8 cellular contexts compared by ENCODE assay signal in the genomic region with DNA sequence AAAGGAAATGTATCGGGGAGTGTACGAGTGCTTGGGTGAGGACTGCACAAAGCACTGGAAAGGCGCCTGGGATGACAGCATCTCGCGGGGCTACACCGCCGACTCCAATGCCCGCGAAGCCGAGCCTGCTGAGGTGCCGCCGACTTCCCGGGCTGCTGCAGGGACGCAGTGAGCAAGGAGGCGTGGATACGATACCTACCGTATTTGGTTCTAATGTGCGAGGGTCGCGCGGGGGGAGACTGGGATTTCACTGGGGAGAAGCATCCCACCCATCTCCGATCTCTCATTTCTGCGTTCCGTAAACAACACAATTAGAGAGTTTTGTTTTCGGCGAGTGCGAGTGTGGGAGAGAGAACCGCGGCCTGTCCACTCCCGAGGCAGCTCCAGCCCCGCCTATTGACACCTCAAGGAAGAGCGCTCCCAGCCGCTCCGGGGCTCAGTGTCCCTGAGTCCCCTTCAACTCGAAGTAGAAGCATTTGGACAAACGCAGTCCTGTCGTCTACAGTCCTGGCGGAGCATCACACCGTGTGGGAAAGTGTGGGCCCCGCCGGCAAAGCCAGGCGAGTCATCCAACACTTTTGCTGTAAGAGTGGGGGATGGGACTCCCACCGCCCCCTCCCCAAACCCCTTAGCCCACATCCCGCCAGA. TPM values are rescaled to one million over a fixed set of nuclear protein-coding genes. Genes with fewer than 3 reads are reported as not detected.
A peak's percentile ranks its signal among the peaks of the same experiment; 100 is the strongest.
DNase-seq lines count a peak whose midpoint lies in the region; ATAC-seq and TF ChIP-seq lines count a peak whose summit lies in the region.

No MANE protein-coding gene starts in this region.

- no peak overlapping the region for H3K4ac ChIP-seq in mesendoderm (ENCODE audit: low read depth, low read length)

- H3K27ac ChIP-seq in RWPE1 (peak overlapping the region; percentile 84), mesendoderm (ENCODE audit: low read depth, low read length) (no peak overlapping the region), uterus (peak overlapping the region; percentile 58 to 74)

- H2BK120ac ChIP-seq in mesendoderm (ENCODE audit: low read depth, low read length) = no peak overlapping the region

- H3K18ac ChIP-seq in mesendoderm (ENCODE audit: low read length) = no peak overlapping the region

- intact Hi-C loops in uterus (cut with DNase I; ENCODE audit: low total_unique reads) = no loop called here

- no peak overlapping the region for H4K8ac ChIP-seq in mesendoderm (ENCODE audit: low read depth, low read length)

- TF ChIP-seq POLR2A in uterus (IDR thresholded peaks at IDR 0.05) = no peak

- peak; percentile 18 for ATAC-seq in GM18517 (IDR thresholded peaks at IDR 0.05; ENCODE audit: unreplicated experiment)
- peak; percentile 19 for ATAC-seq in HG03175 (IDR thresholded peaks at IDR 0.05; ENCODE audit: unreplicated experiment)

- DNase-seq in AG08395 (ENCODE audit: low spot score) = peak; percentile 45
- DNase-seq in RWPE1 (ENCODE audit: low spot score) = peak; percentile 13
- DNase-seq in ecto neural progenitor cell (ENCODE audit: low spot score) = peak; percentile 75
- DNase-seq in mesendoderm = peak; percentile 65
- DNase-seq in uterus = no peak
- DNase-seq in midbrain (lab: John Stamatoyannopoulos, UW) = no peak

- H3K4me2 ChIP-seq in mesendoderm (ENCODE audit: low read length) = peak overlapping the region; percentile 93

- H2BK5ac ChIP-seq in mesendoderm (ENCODE audit: low read length) = no peak overlapping the region

- H3K79me1 ChIP-seq in mesendoderm (ENCODE audit: low read length) = no peaks in the 10 kb centered on the region

- POLR2A ChIA-PET in RWPE1 (lab: Yijun Ruan, JAX; ENCODE audit: low non-redundant PET) = no interaction called here

- TF ChIP-seq CTCF in RWPE1 (conservative IDR thresholded peaks at IDR 0.05; ENCODE audit: low read depth) (no peak), uterus (IDR thresholded peaks at IDR 0.05) (no peak)

- H3K36me3 ChIP-seq in mesendoderm (ENCODE audit: control insufficient read depth, insufficient read depth, low read length) (no peaks in the 10 kb centered on the region), uterus (no peaks in the 10 kb centered on the region)

- H3K56ac ChIP-seq in mesendoderm (ENCODE audit: low read length) = peak overlapping the region; percentile 92

- peak overlapping the region; percentile 53 for H3K4me3 ChIP-seq in mesendoderm (ENCODE audit: low read length)
- peak overlapping the region; percentile 43 to 48 for H3K4me3 ChIP-seq in uterus

- no peak overlapping the region for H3K23ac ChIP-seq in mesendoderm (ENCODE audit: low read length)

- H2BK15ac ChIP-seq in mesendoderm (replicated peaks; ENCODE audit: low read depth) = no peak overlapping the region

- whole genome bisulfite sequencing in mesendoderm (ENCODE audit: extremely low coverage, insufficient coverage, low lambda C conversion rate) = no CpG with 5 or more reads among the region's 44 CpGs

- no peaks in the 10 kb centered on the region for H3K79me2 ChIP-seq in mesendoderm (ENCODE audit: control insufficient read depth, insufficient read depth, low read length)

- H4K5ac ChIP-seq in mesendoderm (ENCODE audit: low read length) = no peak overlapping the region

- H3K27me3 ChIP-seq in mesendoderm (ENCODE audit: insufficient read depth, low read length, poor library complexity) = peaks cover 30% of the 10 kb centered on the region
- peaks cover 36 to 63% of the 10 kb centered on the region in 2 donors for H3K27me3 ChIP-seq in uterus

- no peaks in the 10 kb centered on the region for H3K9me3 ChIP-seq in uterus

- peak overlapping the region; percentile 79 for H3K9ac ChIP-seq in mesendoderm (ENCODE audit: low read length)

- H3K4me1 ChIP-seq in mesendoderm (ENCODE audit: control insufficient read depth, low read depth, low read length) (peaks cover 16% of the 10 kb centered on the region), uterus (peaks cover 0 to 9% of the 10 kb centered on the region in 2 donors)

- H2AK5ac ChIP-seq in mesendoderm (ENCODE audit: low read length) = no peak overlapping the region

- CTCF ChIA-PET in RWPE1 (lab: Yijun Ruan, JAX) = interaction anchor here (0.5 to 1.0 kb wide), 4 partner anchors 461 to 529 kb away, joined by 3 to 4 read pairs (median 4); no protein-coding TSS in a partner anchor

RNA-seq across cellular contexts. Expression of a gene that starts 1.8 kb away (rescaled TPM):
- polyA plus RNA-seq in mesendoderm (2013, experiment 1 of 2) = 0.94 TPM
- polyA plus RNA-seq in mesendoderm (2013, experiment 2 of 2) = 0.74 TPM
- 10 to 100 TPM; 12.8 to 76.9 (median 35.1) TPM for total RNA-seq in uterus

Comparison
In these comparisons a context has a peak if more than half of its experiments do, and no peak if none do; other contexts are left out.
1. DNase-seq: peak in AG08395 (single experiment), RWPE1 (single experiment), ecto neural progenitor cell (single experiment) and mesendoderm (single experiment); none in uterus (0 of 2) and midbrain (single experiment).